ENCODE assay signal across 27 cellular contexts in genomic region chr15:59378855-59379254, GRCh38. TPM values are rescaled to one million over a fixed set of nuclear protein-coding genes. Genes with fewer than 3 reads are reported as not detected.
"Had no signal": no experiment of that assay in that cellular context is flagged by ENCODE, and none has a peak within 500 bp of the region (broad histone marks: within the 10 kb centered on the region; RNA-seq: fewer than 3 reads in every experiment).

No MANE protein-coding gene starts in this region.

- FAIRE-seq: colon, islet of Langerhans, keratinocyte had no signal

- ATAC-seq: esophagus mucosa; gastrocnemius medialis; heart right ventricle; left cardiac atrium; left lung; left ventricle myocardium superior; lower lobe of right lung; naive thymus-derived CD4-positive, alpha-beta T cell had no signal

- H3K4me1 ChIP-seq: esophagus squamous epithelium, gastrocnemius medialis, left lung, lower lobe of right lung had no signal

- H3K4me3 ChIP-seq: coronary artery, dorsolateral prefrontal cortex, esophagus squamous epithelium, gastrocnemius medialis, heart right ventricle, left lung, lower lobe of right lung had no signal

- H3K27ac ChIP-seq: coronary artery, dorsolateral prefrontal cortex, epithelial cell of prostate, esophagus squamous epithelium, gastrocnemius medialis, heart right ventricle, left lung, lower lobe of right lung had no signal

- DNase-seq: dermis blood vessel endothelial cell; dorsolateral prefrontal cortex; effector CD4-positive, alpha-beta T cell; effector memory CD4-positive, alpha-beta T cell; erythroblast; esophagus squamous epithelium; foreskin fibroblast; foreskin melanocyte; gastrocnemius medialis; glutamatergic neuron; head of caudate nucleus; heart right ventricle; hippocampal formation; left cardiac atrium; left lung; left ventricle myocardium superior; lower lobe of right lung; mesendoderm; midbrain; naive thymus-derived CD4-positive, alpha-beta T cell had no signal

- H3K27me3 ChIP-seq: dorsolateral prefrontal cortex, esophagus squamous epithelium, gastrocnemius medialis, left lung had no signal

- H3K9me3 ChIP-seq: esophagus squamous epithelium, gastrocnemius medialis, heart right ventricle, left lung, lower lobe of right lung had no signal

- H3K36me3 ChIP-seq: esophagus squamous epithelium, gastrocnemius medialis, left lung, lower lobe of right lung had no signal

RNA-seq across cellular contexts. Expression of gene MYO1E, which starts 6.2 kb away (rescaled TPM):
- polyA plus RNA-seq: naive thymus-derived CD4-positive, alpha-beta T cell had no signal

RNA-seq across cellular contexts. Expression of gene FAM81A, which starts 59.1 kb away (rescaled TPM):
- total RNA-seq: dermis blood vessel endothelial cell, lung microvascular endothelial cell had no signal
- polyA plus RNA-seq: naive thymus-derived CD4-positive, alpha-beta T cell had no signal
